In genomic region chr22:32904044-32904443, GRCh38 we compare ENCODE assay signal across 8 cellular contexts.
DNase-seq lines count a peak whose midpoint lies in the region; ATAC-seq and TF ChIP-seq lines count a peak whose summit lies in the region.

No MANE protein-coding gene starts in this region.

- no peaks in the 10 kb centered on the region for H3K4me1 ChIP-seq in Panc1 (ENCODE audit: control insufficient read depth, insufficient read depth, low read length)

- in situ Hi-C loops in Panc1 (cut with HindIII; ENCODE audit: low pct_unique_long_range_greater_than_20kb, low sequenced_read_pairs), result no loop called here

- 0 out of 2 replicates have a peak, but pooled peaks have one; percentile 62 for ATAC-seq in Panc1
- ATAC-seq in stimulated activated naive B cell treated with anti-CD40 and anti-IgM and Interleukin-4, amounts not matched to agents 10 μg/mL and 1 μg/mL and 100 μg/mL, for 72 hours (replicated peaks), result peak; percentile 49 to 74
- ATAC-seq in GM18861 (IDR thresholded peaks at IDR 0.05; ENCODE audit: unreplicated experiment), result no peak

- POLR2A ChIA-PET in Panc1 (lab: Charles Lee), result no interaction called here

- no peak overlapping the region for H3K27ac Mint-ChIP-seq in activated naive CD4-positive, alpha-beta T cell treated with anti-CD3 and anti-CD28 coated beads, Interleukin-2, amount 10 ng/mL, durations not matched to agents 7 days and 5 days
- H3K27ac Mint-ChIP-seq in stimulated activated naive B cell treated with anti-CD40 and anti-IgM and Interleukin-4, amounts not matched to agents 10 μg/mL and 1 μg/mL and 100 μg/mL, for 72 hours, result no peak overlapping the region
- H3K27ac Mint-ChIP-seq in type B pancreatic cell, result no peak overlapping the region

- H3K27me3 Mint-ChIP-seq in activated naive CD4-positive, alpha-beta T cell treated with anti-CD3 and anti-CD28 coated beads, Interleukin-2, amount 10 ng/mL, durations not matched to agents 7 days and 5 days, result no peaks in the 10 kb centered on the region
- H3K27me3 Mint-ChIP-seq in stimulated activated naive B cell treated with anti-CD40 and anti-IgM and Interleukin-4, amounts not matched to agents 10 μg/mL and 1 μg/mL and 100 μg/mL, for 72 hours, result no peaks in the 10 kb centered on the region
- H3K27me3 Mint-ChIP-seq in type B pancreatic cell, result no peaks in the 10 kb centered on the region

- CTCF ChIA-PET in activated naive CD4-positive, alpha-beta T cell treated with anti-CD3 and anti-CD28 coated beads, Interleukin-2, amount 10 ng/mL, durations not matched to agents 7 days and 5 days (lab: Charles Lee), result no interaction called here
- CTCF ChIA-PET in Panc1 (lab: Charles Lee), result no interaction called here

- TF ChIP-seq CTCF in Panc1 (IDR thresholded peaks at IDR 0.05), result no peak
- no peak for TF ChIP-seq CTCF in type B pancreatic cell (conservative IDR thresholded peaks at IDR 0.05)

- H3K27me3 ChIP-seq in Panc1 (ENCODE audit: control insufficient read depth, insufficient read depth, low read length), result no peaks in the 10 kb centered on the region

- H3K36me3 Mint-ChIP-seq in activated naive CD4-positive, alpha-beta T cell treated with anti-CD3 and anti-CD28 coated beads, Interleukin-2, amount 10 ng/mL, durations not matched to agents 7 days and 5 days, result no peaks in the 10 kb centered on the region
- no peaks in the 10 kb centered on the region for H3K36me3 Mint-ChIP-seq in stimulated activated naive B cell treated with anti-CD40 and anti-IgM and Interleukin-4, amounts not matched to agents 10 μg/mL and 1 μg/mL and 100 μg/mL, for 72 hours
- no peaks in the 10 kb centered on the region for H3K36me3 Mint-ChIP-seq in type B pancreatic cell

- no peak overlapping the region for H3K4me3 Mint-ChIP-seq in activated naive CD4-positive, alpha-beta T cell treated with anti-CD3 and anti-CD28 coated beads, Interleukin-2, amount 10 ng/mL, durations not matched to agents 7 days and 5 days
- H3K4me3 Mint-ChIP-seq in stimulated activated naive B cell treated with anti-CD40 and anti-IgM and Interleukin-4, amounts not matched to agents 10 μg/mL and 1 μg/mL and 100 μg/mL, for 72 hours, result no peak overlapping the region
- H3K4me3 Mint-ChIP-seq in type B pancreatic cell, result no peak overlapping the region

- intact Hi-C loops in Panc1 (cut with micrococcal nuclease; ENCODE audit: unreplicated experiment), result no loop called here

- no peaks in the 10 kb centered on the region for H3K9me3 ChIP-seq in Panc1 (ENCODE audit: control insufficient read depth, insufficient read depth, low read depth, low read length)

- peak; percentile 39 for DNase-seq in activated naive CD4-positive, alpha-beta T cell treated with anti-CD3 and anti-CD28 coated beads, Interleukin-2, amount 10 ng/mL, durations not matched to agents 7 days and 5 days
- no peak for DNase-seq in activated naive CD4-positive, alpha-beta T cell treated with anti-CD3 and anti-CD28 coated beads, Interleukin-2, amount 50 U/mL, for 16 hours
- DNase-seq in Panc1 (ENCODE audit: low read depth, low spot score), result no peak
- DNase-seq in germinal center (ENCODE audit: low spot score), result peak; percentile 18
- DNase-seq in stimulated activated naive B cell treated with anti-CD40 and anti-IgM and Interleukin-4, amounts not matched to agents 10 μg/mL and 1 μg/mL and 100 μg/mL, for 72 hours, result no peak
- no peak for DNase-seq in type B pancreatic cell (ENCODE audit: extremely low spot score, unreplicated experiment)
- no peak for DNase-seq in stimulated activated naive CD4-positive, alpha-beta T cell treated with Interleukin-2 at 50 U/mL for 16 hours (lab: John Stamatoyannopoulos, UW)

- no peaks in the 10 kb centered on the region for H3K4me1 Mint-ChIP-seq in activated naive CD4-positive, alpha-beta T cell treated with anti-CD3 and anti-CD28 coated beads, Interleukin-2, amount 10 ng/mL, durations not matched to agents 7 days and 5 days
- H3K4me1 Mint-ChIP-seq in stimulated activated naive B cell treated with anti-CD40 and anti-IgM and Interleukin-4, amounts not matched to agents 10 μg/mL and 1 μg/mL and 100 μg/mL, for 72 hours, result no peaks in the 10 kb centered on the region
- peaks cover 20% of the 10 kb centered on the region for H3K4me1 Mint-ChIP-seq in type B pancreatic cell (ENCODE audit: unreplicated experiment)

- H3K9me3 Mint-ChIP-seq in activated naive CD4-positive, alpha-beta T cell treated with anti-CD3 and anti-CD28 coated beads, Interleukin-2, amount 10 ng/mL, durations not matched to agents 7 days and 5 days, result no peaks in the 10 kb centered on the region
- H3K9me3 Mint-ChIP-seq in stimulated activated naive B cell treated with anti-CD40 and anti-IgM and Interleukin-4, amounts not matched to agents 10 μg/mL and 1 μg/mL and 100 μg/mL, for 72 hours, result no peaks in the 10 kb centered on the region
- H3K9me3 Mint-ChIP-seq in type B pancreatic cell, result no peaks in the 10 kb centered on the region

- H3K27ac ChIP-seq in Panc1 (ENCODE audit: low read length), result no peak overlapping the region

- no peaks in the 10 kb centered on the region for H3K36me3 ChIP-seq in Panc1 (ENCODE audit: control insufficient read depth, insufficient read depth, low read length)

- no peak overlapping the region for H3K4me3 ChIP-seq in Panc1 (ENCODE audit: low read depth in 2 of 2, low read length in 2 of 2)

- no TSS peak for BruUV-seq in Panc1 (replicated peaks; lab: Mats Ljungman, UMichigan)

Comparison
In these comparisons a context has a peak if more than half of its experiments do, and no peak if none do; other contexts are left out.
1. DNase-seq: peak in activated naive CD4-positive, alpha-beta T cell treated with anti-CD3 and anti-CD28 coated beads, Interleukin-2, amount 10 ng/mL, durations not matched to agents 7 days and 5 days (single experiment) and germinal center (single experiment); none in activated naive CD4-positive, alpha-beta T cell treated with anti-CD3 and anti-CD28 coated beads, Interleukin-2, amount 50 U/mL, for 16 hours (single experiment), Panc1 (single experiment), stimulated activated naive B cell treated with anti-CD40 and anti-IgM and Interleukin-4, amounts not matched to agents 10 μg/mL and 1 μg/mL and 100 μg/mL, for 72 hours (single experiment), type B pancreatic cell (single experiment) and stimulated activated naive CD4-positive, alpha-beta T cell treated with Interleukin-2 at 50 U/mL for 16 hours (single experiment).